Comparison of ENCODE assay signal across 10 cellular contexts in the genomic region with DNA sequence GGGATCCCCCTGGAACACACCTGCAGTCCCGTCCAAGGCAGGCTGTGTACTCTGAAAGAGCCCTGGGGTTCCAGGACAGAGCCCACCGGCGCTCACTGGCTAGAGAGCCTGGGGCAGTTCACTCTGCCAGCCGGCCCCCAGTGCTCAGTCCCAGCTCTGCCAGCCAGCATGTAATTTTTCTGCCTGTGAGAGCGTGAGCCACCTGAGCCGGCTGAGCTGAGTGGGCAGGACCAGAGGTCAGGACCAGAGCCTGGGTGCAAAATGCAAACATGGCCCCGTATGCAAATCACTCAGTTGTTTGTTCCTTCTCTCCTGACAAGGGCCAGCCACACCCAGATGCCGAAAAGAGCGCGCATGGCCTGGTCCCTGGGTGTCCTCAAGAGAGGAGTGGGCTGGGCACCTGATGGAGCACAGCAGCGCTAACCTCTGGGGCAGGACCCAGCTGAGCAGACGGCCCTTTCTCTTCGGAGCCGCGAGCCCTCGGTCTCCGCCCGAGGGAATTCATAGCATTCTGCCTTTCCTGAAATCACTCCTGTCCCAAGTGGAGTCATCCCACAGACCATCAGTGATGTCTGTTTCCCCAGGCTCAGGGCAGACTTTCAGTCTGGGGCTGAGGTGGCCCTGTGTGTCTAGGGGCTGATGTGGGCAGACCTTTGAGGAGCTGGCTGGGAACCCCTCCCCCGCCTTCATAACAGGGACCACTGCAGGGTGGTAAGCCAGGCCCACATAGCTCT. TPM values are rescaled to one million over a fixed set of nuclear protein-coding genes. Genes with fewer than 3 reads are reported as not detected.
DNase-seq lines count a peak whose midpoint lies in the region; ATAC-seq and TF ChIP-seq lines count a peak whose summit lies in the region.
"Had no signal": no experiment of that assay in that cellular context is flagged by ENCODE, and none has a peak within 500 bp of the region (broad histone marks: within the 10 kb centered on the region; RNA-seq: fewer than 3 reads in every experiment).

No MANE protein-coding gene starts in this region.

- ATAC-seq in HG03175 (IDR thresholded peaks at IDR 0.05; ENCODE audit: unreplicated experiment) (peak; percentile 39), omental fat pad (ENCODE audit: low FRiP score) (no peak)

- H3K4me1 Mint-ChIP-seq in endodermal cell = peaks cover 16% of the 10 kb centered on the region

- no peaks in the 10 kb centered on the region for H3K36me3 ChIP-seq in endodermal cell (ENCODE audit: control insufficient read depth, insufficient read depth, low read length)
- H3K36me3 ChIP-seq: ovary had no signal

- peak overlapping the region; percentile 86 for H3K27ac Mint-ChIP-seq in endodermal cell

- no peaks in the 10 kb centered on the region for H3K36me3 Mint-ChIP-seq in endodermal cell (ENCODE audit: low read depth)

- DNase-seq in NCI-H1417 (lab: John Stamatoyannopoulos, UW) = peak in 2 of 3 experiments; percentile 27 to 48
- DNase-seq in NCI-H1417 treated with DMSO at 0.1 percent for 48 hours (lab: John Stamatoyannopoulos, UW) = no peak
- peak; percentile 77 for DNase-seq in endodermal cell
- no peak for DNase-seq in omental fat pad (ENCODE audit: low spot score)
- no peak for DNase-seq in HT-29 (ENCODE audit: low spot score)
- no peak for DNase-seq in activated CD4-positive, alpha-beta T cell treated with anti-CD3 and anti-CD28 coated beads for 4 hours

- H3K9me3 Mint-ChIP-seq in endodermal cell = no peaks in the 10 kb centered on the region

- peak overlapping the region; percentile 60 for H3K27ac ChIP-seq in endodermal cell (ENCODE audit: low read depth, low read length)
- peak overlapping the region; percentile 66 for H3K27ac ChIP-seq in temporal lobe (ENCODE audit: low read depth, low read length)
- H3K27ac ChIP-seq: 22Rv1 had no signal

- peaks cover 12% of the 10 kb centered on the region for H3K4me1 ChIP-seq in endodermal cell (ENCODE audit: control insufficient read depth, insufficient read depth, low read length)

- no peaks in the 10 kb centered on the region for H3K27me3 Mint-ChIP-seq in endodermal cell (ENCODE audit: insufficient read depth)

- no peaks in the 10 kb centered on the region for H3K9me3 ChIP-seq in endodermal cell (ENCODE audit: control insufficient read depth, low read length)
- H3K9me3 ChIP-seq: ovary had no signal

- 74 to 84% methylated on average over 13 to 19 of the region's 19 CpGs for WGBS in endodermal cell (ENCODE audit: insufficient coverage in 1 of 2, insufficient read length in 1 of 2), 2 experiments

- no peak overlapping the region for H3K9ac ChIP-seq in endodermal cell (ENCODE audit: extremely low read depth, low read length, poor library complexity, severe bottlenecking)

- TF ChIP-seq CTCF in endodermal cell (conservative IDR thresholded peaks at IDR 0.05) (no peak), omental fat pad (IDR thresholded peaks at IDR 0.05) (no peak)

- no peak overlapping the region for H3K4me3 ChIP-seq in endodermal cell (ENCODE audit: low read length)
- H3K4me3 ChIP-seq: ovary had no signal

- H3K4me3 Mint-ChIP-seq in endodermal cell = no peak overlapping the region

- H3K27me3 ChIP-seq in endodermal cell (ENCODE audit: control insufficient read depth, insufficient read depth, low read length, poor library complexity, severe bottlenecking) = no peaks in the 10 kb centered on the region
- H3K27me3 ChIP-seq: ovary had no signal

RNA-seq across cellular contexts. Expression of a gene that starts 36.5 kb away (rescaled TPM):
- total RNA-seq in endodermal cell (1,000 to 10,000 TPM; 1,233 to 1,450 TPM), temporal lobe (458 TPM), omental fat pad (1,000 to 10,000 TPM in 1 of 4 donors, 100 to 1,000 TPM in 3; 757 to 1,307 (median 926) TPM)
- 1,679 TPM for polyA plus RNA-seq in endodermal cell (2013, experiment 1 of 2)
- 1,712 TPM for polyA plus RNA-seq in endodermal cell (2013, experiment 2 of 2)
- 1,191 and 1,224 TPM in 2 replicates for total RNA-seq in HT-29 (2014; rRNA removed; shearing (Covaris generic))

Comparison
In these comparisons a context has a peak if more than half of its experiments do, and no peak if none do; other contexts are left out.
1. DNase-seq: peak in NCI-H1417 (2 of 3) and endodermal cell (single experiment); none in NCI-H1417 treated with DMSO at 0.1 percent for 48 hours (single experiment), omental fat pad (single experiment), HT-29 (single experiment) and activated CD4-positive, alpha-beta T cell treated with anti-CD3 and anti-CD28 coated beads for 4 hours (0 of 2).